ENCODE assay signal across 1 cellular context in the genomic region with DNA sequence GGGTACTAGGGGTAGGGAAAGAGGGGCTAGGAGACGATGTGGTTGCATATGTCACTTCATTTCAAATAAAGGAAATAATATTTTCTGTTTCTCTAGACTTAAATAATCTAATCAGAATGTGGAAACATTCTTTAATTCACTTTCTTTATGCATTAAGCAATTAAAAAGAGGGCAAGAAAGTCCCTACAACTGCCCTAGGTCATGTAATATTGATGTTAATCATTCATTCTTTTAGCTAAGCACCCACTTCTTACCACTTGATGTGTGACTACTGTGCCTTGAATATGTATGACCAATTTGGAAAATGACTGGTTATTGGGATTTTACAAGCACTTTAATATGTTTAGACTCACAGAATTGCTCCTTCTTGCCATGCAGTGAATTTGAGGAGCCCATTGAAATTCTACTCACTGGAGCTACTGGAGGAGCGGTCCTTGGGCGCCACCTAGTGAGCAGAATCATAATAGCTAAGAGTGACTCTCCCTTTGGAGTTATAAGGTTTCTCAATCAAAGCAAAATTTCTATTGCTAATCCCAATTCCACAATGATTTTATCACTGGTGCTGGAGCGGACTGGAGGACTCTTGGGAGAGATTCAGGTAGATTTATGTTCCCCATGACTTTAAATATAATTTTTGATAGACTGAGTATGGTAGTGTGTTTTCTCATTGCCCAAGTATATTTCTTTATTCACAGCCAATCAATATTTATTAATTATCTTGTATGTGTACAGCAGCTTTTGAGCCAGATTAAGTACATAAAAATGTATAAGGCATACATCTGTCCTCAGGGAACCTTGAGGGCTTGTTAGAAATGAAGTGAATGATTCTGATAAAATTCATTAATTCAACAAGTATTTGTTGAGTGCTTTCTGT.
TF ChIP-seq lines count a peak whose summit lies in the region.

No MANE protein-coding gene starts in this region.

TF ChIP-seq in GM12878, 131 proteins besides CTCF, POLR2A, EP300 and RAD21 (continued from another document):
- TF ChIP-seq ZBTB4 (CRISPR knock-in tag; IDR thresholded peaks at IDR 0.05) (no peak), NR2C1 (IDR thresholded peaks at IDR 0.05) (no peak), SMC3 (IDR thresholded peaks at IDR 0.05; ENCODE audit: borderline replicate concordance, low read length) (peak; percentile 69; the same call in 1 of the 2 replicates)
